9 cellular contexts compared by ENCODE assay signal in genomic region chr15:65833501-65834220, GRCh38. TPM values are rescaled to one million over a fixed set of nuclear protein-coding genes. Genes with fewer than 3 reads are reported as not detected.
DNase-seq lines count a peak whose midpoint lies in the region; ATAC-seq and TF ChIP-seq lines count a peak whose summit lies in the region.
"Had no signal": no experiment of that assay in that cellular context is flagged by ENCODE, and none has a peak within 500 bp of the region (broad histone marks: within the 10 kb centered on the region; RNA-seq: fewer than 3 reads in every experiment).

No MANE protein-coding gene starts in this region.

- H3K9me3 ChIP-seq in ES-I3 (ENCODE audit: control insufficient read depth, insufficient read depth, low read length): no peaks in the 10 kb centered on the region
- H3K9me3 ChIP-seq in lower lobe of right lung: no peaks in the 10 kb centered on the region
- H3K9me3 ChIP-seq: HAP-1 had no signal

- TF ChIP-seq CTCF in lower lobe of right lung (IDR thresholded peaks at IDR 0.05): no peak

- peak; percentile 38 for DNase-seq in NCI-H748 treated with DMSO at 0.1 percent for 48 hours (lab: John Stamatoyannopoulos, UW)
- no peak for DNase-seq in lower lobe of right lung
- no peak for DNase-seq in NCI-H2107 (lab: John Stamatoyannopoulos, UW)

- peak overlapping the region; percentile 9; the same call in 1 of the 2 replicates for H3K9ac ChIP-seq in ES-I3 (ENCODE audit: low read depth, low read length)

- intact Hi-C loops in lower lobe of right lung (cut with DNase I): no loop called here

- H3K36me3 ChIP-seq in ES-I3 (ENCODE audit: insufficient read depth, low read length): no peaks in the 10 kb centered on the region
- H3K36me3 ChIP-seq in lower lobe of right lung: no peaks in the 10 kb centered on the region
- H3K36me3 ChIP-seq: HAP-1 had no signal

- no peak overlapping the region for H3K4me3 ChIP-seq in lower lobe of right lung
- H3K4me3 ChIP-seq: HAP-1 had no signal

- H3K27ac ChIP-seq in angular gyrus (ENCODE audit: low read depth, low read length): peak overlapping the region; percentile 70
- peak overlapping the region; percentile 86 for H3K27ac ChIP-seq in lower lobe of right lung
- H3K27ac ChIP-seq in temporal lobe (ENCODE audit: low read depth, low read length): peak overlapping the region; percentile 51

- H3K27me3 ChIP-seq in lower lobe of right lung (ENCODE audit: low read depth): no peaks in the 10 kb centered on the region

- ATAC-seq in lower lobe of right lung: no peak
- no peak for ATAC-seq in GM21381 (IDR thresholded peaks at IDR 0.05; ENCODE audit: unreplicated experiment)
- no peak for ATAC-seq in HG03378 (IDR thresholded peaks at IDR 0.05; ENCODE audit: unreplicated experiment)

- peaks cover 16% of the 10 kb centered on the region for H3K4me1 ChIP-seq in ES-I3 (ENCODE audit: insufficient read depth, low read length)
- H3K4me1 ChIP-seq in lower lobe of right lung: peaks cover 66% of the 10 kb centered on the region

RNA-seq across cellular contexts. Expression of gene RAB11A, which starts 35.6 kb away (rescaled TPM):
- total RNA-seq in lower lobe of right lung (218 TPM), temporal lobe (117 TPM)

RNA-seq across cellular contexts. Expression of gene DENND4A, which starts 41.6 kb away (rescaled TPM):
- total RNA-seq in lower lobe of right lung (34.6 TPM), temporal lobe (60.7 TPM)
